In genomic region chrX:108307408-108308085, GRCh38 we compare ENCODE assay signal across 26 cellular contexts.
DNase-seq lines count a peak whose midpoint lies in the region; ATAC-seq, FAIRE-seq and TF ChIP-seq lines count a peak whose summit lies in the region.
"Had no signal": no experiment of that assay in that cellular context is flagged by ENCODE, and none has a peak within 500 bp of the region (broad histone marks: within the 10 kb centered on the region; RNA-seq: fewer than 3 reads in every experiment).

No MANE protein-coding gene starts in this region.

- no peaks in the 10 kb centered on the region for H3K79me2 ChIP-seq in PC-9 (ENCODE audit: low read depth)

- DNase-seq in adipocyte (ENCODE audit: low read depth) = peak; percentile 43
- DNase-seq in left ventricle myocardium inferior = peak; percentile 39
- no peak for DNase-seq in nephron progenitor cell
- DNase-seq in NCI-H146 (lab: John Stamatoyannopoulos, UW) = no peak
- no peak for DNase-seq in PC-9
- no peak for DNase-seq in frontal cortex (ENCODE audit: low spot score in 2 of 2)
- DNase-seq: activated CD4-positive, alpha-beta memory T cell treated with anti-CD3 and anti-CD28 coated beads for 36 hours; activated naive CD4-positive, alpha-beta T cell treated with Interleukin-2 at 50 U/mL for 16 hours; activated T-cell treated with anti-CD3 and anti-CD28 coated beads, Interleukin-2, amount 50 U/mL, for 1 hour; aorta; CD4-positive, alpha-beta memory T cell; DND-41; endodermal cell; hippocampal formation; islet precursor cell; KG1; NCI-H2081 treated with DMSO at 0.1 percent for 48 hours; NCI-H526; SJCRH30; stimulated activated CD4-positive, alpha-beta T cell treated with anti-CD3 and anti-CD28 coated beads, Interleukin-12 subunit alpha, Interleukin-12 subunit beta, amount 100 ng/mL, for 4 hours; T-helper 2 cell had no signal

- no peaks in the 10 kb centered on the region for H4K20me1 ChIP-seq in PC-9 (ENCODE audit: insufficient read depth)

- H3K27me3 ChIP-seq in adipocyte (replicated peaks; ENCODE audit: control insufficient read depth, insufficient read depth, low read length) (peaks cover 40% of the 10 kb centered on the region), left ventricle myocardium inferior (ENCODE audit: low read depth) (no peaks in the 10 kb centered on the region), PC-9 (ENCODE audit: insufficient read depth, low read depth) (no peaks in the 10 kb centered on the region)
- H3K27me3 ChIP-seq: neural progenitor cell, SJCRH30 had no signal

- H3K4me3 Mint-ChIP-seq in nephron progenitor cell = no peak overlapping the region
- H3K4me3 Mint-ChIP-seq: activated CD4-positive, alpha-beta memory T cell treated with anti-CD3 and anti-CD28 coated beads for 36 hours; CD4-positive, alpha-beta memory T cell; endodermal cell; neural progenitor cell; WTC11 had no signal

- TF ChIP-seq CTCF in C4-2B (conservative IDR thresholded peaks at IDR 0.05) = no peak
- peak; percentile 9 for TF ChIP-seq CTCF in left ventricle myocardium inferior (IDR thresholded peaks at IDR 0.05; ENCODE audit: borderline replicate concordance)
- no peak for TF ChIP-seq CTCF in nephron progenitor cell (IDR thresholded peaks at IDR 0.05)
- TF ChIP-seq CTCF in PC-9 (conservative IDR thresholded peaks at IDR 0.05) = no peak

- H3K9ac ChIP-seq in adipocyte (ENCODE audit: low read length) = no peak overlapping the region
- H3K9ac ChIP-seq: neural progenitor cell had no signal

- no peaks in the 10 kb centered on the region for H3K9me2 ChIP-seq in PC-9 (ENCODE audit: insufficient read depth)

- H3K27ac Mint-ChIP-seq in nephron progenitor cell = peak overlapping the region; percentile 81
- H3K27ac Mint-ChIP-seq: activated CD4-positive, alpha-beta memory T cell treated with anti-CD3 and anti-CD28 coated beads for 36 hours; CD4-positive, alpha-beta memory T cell; endodermal cell; neural progenitor cell; WTC11 had no signal

- POLR2A ChIA-PET in PC-9 (lab: Charles Lee; ENCODE audit: unreplicated experiment) = no interaction called here

- H3K9me3 Mint-ChIP-seq in nephron progenitor cell = no peaks in the 10 kb centered on the region
- H3K9me3 Mint-ChIP-seq: activated CD4-positive, alpha-beta memory T cell treated with anti-CD3 and anti-CD28 coated beads for 36 hours; CD4-positive, alpha-beta memory T cell; endodermal cell; neural progenitor cell; WTC11 had no signal

- H2AFZ ChIP-seq in PC-9 = no peak overlapping the region
- H2AFZ ChIP-seq: neural progenitor cell had no signal

- no peak for FAIRE-seq in frontal cortex (lab: Jason Lieb, UNC)
- FAIRE-seq: colon had no signal

- no peaks in the 10 kb centered on the region for H3K9me3 ChIP-seq in adipocyte (ENCODE audit: control insufficient read depth, low read length)
- no peaks in the 10 kb centered on the region for H3K9me3 ChIP-seq in left ventricle myocardium inferior (replicated peaks)
- no peaks in the 10 kb centered on the region for H3K9me3 ChIP-seq in PC-9 (ENCODE audit: insufficient read depth, low read depth)
- H3K9me3 ChIP-seq: SJCRH30 had no signal

- H3F3A ChIP-seq in PC-9 (ENCODE audit: insufficient read depth, low read depth) = no peaks in the 10 kb centered on the region

- intact Hi-C loops in left ventricle myocardium inferior (cut with micrococcal nuclease) (no loop called here), PC-9 (cut with micrococcal nuclease; ENCODE audit: unreplicated experiment) (loop anchor here (10.0 kb wide), 1 partner anchor 227 kb away; no protein-coding TSS in a partner anchor)

- H3K27ac ChIP-seq in C4-2B (0 out of 2 replicates have a peak overlapping the region, but pooled peaks have one; percentile 19), left ventricle myocardium inferior (replicated peaks) (peak overlapping the region; percentile 75), PC-9 (no peak overlapping the region)
- H3K27ac ChIP-seq: neural progenitor cell, SJCRH30 had no signal

- peaks cover 41% of the 10 kb centered on the region for H3K4me1 Mint-ChIP-seq in nephron progenitor cell
- H3K4me1 Mint-ChIP-seq: CD4-positive, alpha-beta memory T cell had no signal

- peaks cover 10% of the 10 kb centered on the region for H3K4me1 ChIP-seq in adipocyte (ENCODE audit: control insufficient read depth, insufficient read depth, low read length)
- H3K4me1 ChIP-seq in left ventricle myocardium inferior = no peaks in the 10 kb centered on the region
- H3K4me1 ChIP-seq in PC-9 (replicated peaks; ENCODE audit: insufficient read depth) = peaks cover 6% of the 10 kb centered on the region; the same call in 1 of the 2 replicates
- H3K4me1 ChIP-seq: SJCRH30 had no signal

- BruUV-seq in PC-9 (replicated peaks; lab: Mats Ljungman, UMichigan) = no TSS peak

- ATAC-seq in HG03196 (IDR thresholded peaks at IDR 0.05; ENCODE audit: unreplicated experiment) = no peak
- ATAC-seq: WTC11 had no signal

- H3K36me3 ChIP-seq in adipocyte (ENCODE audit: control insufficient read depth, insufficient read depth, low read length, severe bottlenecking) (no peaks in the 10 kb centered on the region), left ventricle myocardium inferior (no peaks in the 10 kb centered on the region), PC-9 (ENCODE audit: low read depth) (no peaks in the 10 kb centered on the region)
- H3K36me3 ChIP-seq: SJCRH30 had no signal

- CTCF ChIA-PET in PC-9 (lab: Charles Lee) = no interaction called here

- H3K4me3 ChIP-seq in adipocyte (ENCODE audit: low read length) (no peak overlapping the region), left ventricle myocardium inferior (no peak overlapping the region), PC-9 (no peak overlapping the region)
- H3K4me3 ChIP-seq: neural progenitor cell, SJCRH30 had no signal

- peaks cover 14% of the 10 kb centered on the region for H3K36me3 Mint-ChIP-seq in nephron progenitor cell (ENCODE audit: low read depth)
- H3K36me3 Mint-ChIP-seq: activated CD4-positive, alpha-beta memory T cell treated with anti-CD3 and anti-CD28 coated beads for 36 hours; CD4-positive, alpha-beta memory T cell; WTC11 had no signal

- no peaks in the 10 kb centered on the region for H3K27me3 Mint-ChIP-seq in nephron progenitor cell (ENCODE audit: low read depth, poor library complexity)
- H3K27me3 Mint-ChIP-seq: CD4-positive, alpha-beta memory T cell had no signal

- H3K4me2 ChIP-seq in PC-9 = no peak overlapping the region
- H3K4me2 ChIP-seq: neural progenitor cell had no signal

Comparison
In these comparisons a context has a peak if more than half of its experiments do, and no peak if none do; other contexts are left out.
1. DNase-seq: peak in adipocyte (single experiment) and left ventricle myocardium inferior (single experiment); none in nephron progenitor cell (single experiment), NCI-H146 (single experiment), PC-9 (0 of 2) and frontal cortex (0 of 2).